ENCODE assay signal across 26 cellular contexts in the genomic region with DNA sequence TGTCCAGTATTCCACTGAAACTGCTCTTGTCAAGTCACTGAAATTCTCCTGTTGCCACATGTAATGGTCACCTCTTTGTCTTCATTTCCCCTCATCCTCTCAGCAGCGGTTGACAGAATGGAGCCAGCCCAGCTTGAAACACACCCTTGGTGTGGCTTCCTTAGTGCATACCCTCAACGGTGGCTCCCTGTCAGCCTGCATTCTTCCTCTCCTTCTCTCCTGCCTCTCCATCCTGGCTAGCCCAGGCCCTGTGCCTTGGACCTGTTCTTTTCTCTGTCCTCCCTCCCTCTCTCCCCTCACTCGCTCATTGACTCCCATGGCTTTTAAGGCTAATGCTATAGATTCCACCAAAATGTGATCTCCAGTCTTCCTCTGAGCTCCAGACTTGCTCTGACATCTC. TPM values are rescaled to one million over a fixed set of nuclear protein-coding genes. Genes with fewer than 3 reads are reported as not detected.
DNase-seq lines count a peak whose midpoint lies in the region; ATAC-seq, FAIRE-seq and TF ChIP-seq lines count a peak whose summit lies in the region.
"Had no signal": no experiment of that assay in that cellular context is flagged by ENCODE, and none has a peak within 500 bp of the region (broad histone marks: within the 10 kb centered on the region; RNA-seq: fewer than 3 reads in every experiment).

No MANE protein-coding gene starts in this region.

- H3K4me2 ChIP-seq in GM12878 (ENCODE audit: control insufficient read depth, insufficient read depth) = peak overlapping the region; percentile 95
- H3K4me2 ChIP-seq: SK-N-SH had no signal

- FAIRE-seq in GM12891 (lab: Jason Lieb, UNC) (peak; percentile 75), GM12878 (lab: Jason Lieb, UNC) (no peak)
- FAIRE-seq: HTR-8/SVneo had no signal

- H3K27ac ChIP-seq in GM12878 (ENCODE audit: control insufficient read depth, insufficient read depth) (peak overlapping the region; percentile 99), thymus (ENCODE audit: low read depth) (no peak overlapping the region)
- H3K27ac ChIP-seq: colonic mucosa, stomach had no signal

- H3K4me1 ChIP-seq in GM12878 (ENCODE audit: control insufficient read depth, insufficient read depth, low read length) = peaks cover 39% of the 10 kb centered on the region
- H3K4me1 ChIP-seq in thymus (ENCODE audit: control insufficient read depth, insufficient read depth, low read length) = peaks cover 26% of the 10 kb centered on the region
- H3K4me1 ChIP-seq: colonic mucosa had no signal

- no peak for DNase-seq in activated naive CD8-positive, alpha-beta T cell treated with anti-CD3 and anti-CD28 coated beads, Interleukin-2, amount 50 U/mL, for 24 hours
- DNase-seq in GM12891 (ENCODE audit: insufficient read length, low spot score) (no peak), GM12878 (ENCODE audit: low read depth, low spot score) (no peak), NCI-H526 (lab: John Stamatoyannopoulos, UW) (no peak), sciatic nerve (ENCODE audit: low spot score) (no peak), osteocyte (ENCODE audit: extremely low spot score, unreplicated experiment) (no peak)
- DNase-seq: activated CD8-positive, alpha-beta memory T cell treated with anti-CD3 and anti-CD28 coated beads, Interleukin-2, amount 50 U/mL, for 48 hours; colonic mucosa; COR-L47; left cardiac atrium; NCI-H1105 treated with DMSO at 0.1 percent for 48 hours; NCI-H2107; NCI-H510A; RPMI8226; SK-N-SH; stimulated activated CD4-positive, alpha-beta T cell treated with anti-CD3 and anti-CD28 coated beads, Interleukin-2, amount 100 ng/mL, for 24 hours; stomach had no signal

- no peak overlapping the region for H3K4me3 Mint-ChIP-seq in activated naive CD8-positive, alpha-beta T cell
- H3K4me3 Mint-ChIP-seq in activated naive CD8-positive, alpha-beta T cell treated with anti-CD3 and anti-CD28 coated beads, Interleukin-2, amount 50 U/mL, for 24 hours = no peak overlapping the region
- no peak overlapping the region for H3K4me3 Mint-ChIP-seq in osteocyte (ENCODE audit: unreplicated experiment)
- H3K4me3 Mint-ChIP-seq: memory B cell, nephron, type B pancreatic cell had no signal

- no peaks in the 10 kb centered on the region for H3K9me3 Mint-ChIP-seq in activated naive CD8-positive, alpha-beta T cell (ENCODE audit: low read depth)
- no peaks in the 10 kb centered on the region for H3K9me3 Mint-ChIP-seq in activated naive CD8-positive, alpha-beta T cell treated with anti-CD3 and anti-CD28 coated beads, Interleukin-2, amount 50 U/mL, for 24 hours
- H3K9me3 Mint-ChIP-seq in osteocyte (ENCODE audit: unreplicated experiment) = no peaks in the 10 kb centered on the region
- H3K9me3 Mint-ChIP-seq: memory B cell, nephron, type B pancreatic cell had no signal

- ATAC-seq in activated naive CD8-positive, alpha-beta T cell treated with anti-CD3 and anti-CD28 coated beads, Interleukin-2, amount 50 U/mL, for 24 hours = no peak
- no peak for ATAC-seq in GM12878
- ATAC-seq in sciatic nerve = no peak
- ATAC-seq: HCT116, left cardiac atrium had no signal

- RAD21 ChIA-PET in GM12878 (lab: Charles Lee; ENCODE audit: unreplicated experiment) = interaction anchor here (0.6 to 12.9 kb wide), 12 partner anchors 13 to 281 kb away, joined by 3 to 371 read pairs (median 5); partner anchors contain the start of genes IL19 and IL20

- H3K79me2 ChIP-seq in GM12878 (ENCODE audit: control insufficient read depth, insufficient read depth, low read length) = peaks cover 90% of the 10 kb centered on the region

- H3K27me3 Mint-ChIP-seq in activated naive CD8-positive, alpha-beta T cell = no peaks in the 10 kb centered on the region
- no peaks in the 10 kb centered on the region for H3K27me3 Mint-ChIP-seq in activated naive CD8-positive, alpha-beta T cell treated with anti-CD3 and anti-CD28 coated beads, Interleukin-2, amount 50 U/mL, for 24 hours
- H3K27me3 Mint-ChIP-seq in osteocyte (ENCODE audit: unreplicated experiment) = peaks cover 45% of the 10 kb centered on the region
- H3K27me3 Mint-ChIP-seq: memory B cell had no signal

- H3K4me1 Mint-ChIP-seq in activated naive CD8-positive, alpha-beta T cell (ENCODE audit: low read depth) = peaks cover 78% of the 10 kb centered on the region
- H3K4me1 Mint-ChIP-seq in activated naive CD8-positive, alpha-beta T cell treated with anti-CD3 and anti-CD28 coated beads, Interleukin-2, amount 50 U/mL, for 24 hours = peaks cover 63% of the 10 kb centered on the region
- no peaks in the 10 kb centered on the region for H3K4me1 Mint-ChIP-seq in osteocyte (ENCODE audit: unreplicated experiment)
- H3K4me1 Mint-ChIP-seq: nephron had no signal

- TF ChIP-seq EP300 in GM12878 (IDR thresholded peaks at IDR 0.05; ENCODE audit: borderline replicate concordance in 1 of 2, control insufficient read depth in 1 of 2, low read depth in 2 of 2, low read length in 2 of 2) = no peak

- no peak for TF ChIP-seq RAD21 in GM12878 (IDR thresholded peaks at IDR 0.05; ENCODE audit: insufficient read depth, low read depth, low read length)

- H3K9me3 ChIP-seq in GM12878 (replicated peaks; ENCODE audit: control insufficient read depth, insufficient read depth, low read length) (no peaks in the 10 kb centered on the region), thymus (ENCODE audit: control insufficient read depth) (no peaks in the 10 kb centered on the region)
- H3K9me3 ChIP-seq: colonic mucosa, SK-N-SH, stomach had no signal

- peaks cover 9% of the 10 kb centered on the region for H3K36me3 Mint-ChIP-seq in activated naive CD8-positive, alpha-beta T cell
- H3K36me3 Mint-ChIP-seq in activated naive CD8-positive, alpha-beta T cell treated with anti-CD3 and anti-CD28 coated beads, Interleukin-2, amount 50 U/mL, for 24 hours (ENCODE audit: low read depth) = peaks cover 31% of the 10 kb centered on the region
- H3K36me3 Mint-ChIP-seq in osteocyte (ENCODE audit: unreplicated experiment) = no peaks in the 10 kb centered on the region
- H3K36me3 Mint-ChIP-seq: type B pancreatic cell had no signal

- H3K27ac Mint-ChIP-seq in activated naive CD8-positive, alpha-beta T cell = peak overlapping the region; percentile 93
- no peak overlapping the region for H3K27ac Mint-ChIP-seq in activated naive CD8-positive, alpha-beta T cell treated with anti-CD3 and anti-CD28 coated beads, Interleukin-2, amount 50 U/mL, for 24 hours
- H3K27ac Mint-ChIP-seq in osteocyte (ENCODE audit: unreplicated experiment) = no peak overlapping the region
- H3K27ac Mint-ChIP-seq: memory B cell, nephron, type B pancreatic cell had no signal

- H3K36me3 ChIP-seq in GM12878 (ENCODE audit: control insufficient read depth in 2 of 2, insufficient read depth in 2 of 2, low read length in 1 of 2) (peaks cover 0 to 20% of the 10 kb centered on the region in 2 experiments; a peak in 3 of 4 replicates), thymus (ENCODE audit: control insufficient read depth, insufficient read depth) (peaks cover 18% of the 10 kb centered on the region)
- H3K36me3 ChIP-seq: colonic mucosa, stomach had no signal

- TF ChIP-seq POLR2A in GM12891 (IDR thresholded peaks at IDR 0.05; ENCODE audit: low read depth, low read length) (0 out of 2 replicates have a peak, but pooled peaks have one; percentile 25), GM12878 (IDR thresholded peaks at IDR 0.05; ENCODE audit: low read depth, low read length) (no peak)

- CTCF ChIA-PET in GM12878 (lab: Yijun Ruan, JAX) = interaction anchor here (0.6 to 12.9 kb wide), 19 partner anchors 13 to 1252 kb away, joined by 3 to 643 read pairs (median 5); partner anchors contain the start of genes DYRK3, FCAMR and IL20

- 38% methylated on average over 3 of the region's 3 CpGs for WGBS in GM12878 (ENCODE audit: insufficient coverage, insufficient replicate concordance, low lambda C conversion rate, missing lambda C conversion rate)
- 72% methylated on average over 3 of the region's 3 CpGs for WGBS in thymus

- H2AFZ ChIP-seq in GM12878 (ENCODE audit: control insufficient read depth, low read depth, low read length) = no peak overlapping the region

- intact Hi-C loops in GM12878 (cut with micrococcal nuclease; ENCODE audit: unreplicated experiment) (loop anchor here (10.0 kb wide), 1 partner anchor 413 kb away; the partner anchor contains the start of gene RASSF5), sciatic nerve (cut with DNase I) (loop anchor here (5.0 to 10.0 kb wide), 2 partner anchors 183 to 301 kb away; no protein-coding TSS in a partner anchor)

- in situ Hi-C loops in GM12878 (cut with MboI) = no loop called here

- peaks cover 7% of the 10 kb centered on the region for H4K20me1 ChIP-seq in GM12878 (ENCODE audit: control insufficient read depth, insufficient read depth)

- BruUV-seq in GM12878 (replicated peaks; lab: Mats Ljungman, UMichigan) = no TSS peak

- H3K9ac ChIP-seq in GM12878 (ENCODE audit: control insufficient read depth, insufficient read depth, low read length) = peak overlapping the region; percentile 94
- H3K9ac ChIP-seq: SK-N-SH had no signal

- H3K27me3 ChIP-seq in GM12878 (replicated peaks in 1 of 2; ENCODE audit: control insufficient read depth in 2 of 2, insufficient read depth in 2 of 2, low read length in 1 of 2) (no peaks in the 10 kb centered on the region), thymus (ENCODE audit: control insufficient read depth, insufficient read depth) (no peaks in the 10 kb centered on the region)
- H3K27me3 ChIP-seq: colonic mucosa had no signal

- SMC1A ChIA-PET in GM12878 (lab: Charles Lee; ENCODE audit: uncharacterized antibody, unreplicated experiment) = interaction anchor here (0.6 to 12.6 kb wide), 16 partner anchors 9 to 307 kb away, joined by 3 to 431 read pairs (median 4); partner anchors contain the start of gene IL10

- POLR2A ChIA-PET in GM12878 (lab: Charles Lee) = interaction anchor here (0.9 to 12.2 kb wide), 8 partner anchors 13 to 204 kb away, joined by 3 to 222 read pairs (median 4); no protein-coding TSS in a partner anchor

- no peak for TF ChIP-seq CTCF in GM12878 (IDR thresholded peaks at IDR 0.05 in 2 of 3, conservative IDR thresholded peaks at IDR 0.05 in 1 of 3; ENCODE audit: control insufficient read depth in 2 of 3, extremely low read depth in 1 of 3, insufficient read depth in 1 of 3, low read depth in 3 of 3, low read length in 3 of 3)
- no peak for TF ChIP-seq CTCF in osteocyte (IDR thresholded peaks at IDR 0.05)

- H3K4me3 ChIP-seq in GM12878 = peak overlapping the region; percentile 86
- peak overlapping the region; percentile 60 for H3K4me3 ChIP-seq in thymus (ENCODE audit: low read length)
- H3K4me3 ChIP-seq: colonic mucosa, stomach had no signal

RNA-seq across cellular contexts. Expression of gene FCMR, which starts 3.7 kb away (rescaled TPM):
- 233 TPM for polyA plus RNA-seq in GM12891 (2012; ENCODE audit: low read depth, missing spikeins)
- total RNA-seq in GM12878 (2013; cell fraction: nucleolus; rRNA removed) = 279 and 312 TPM in 2 replicates
- 112 and 125 TPM in 2 replicates for total RNA-seq in GM12878 (2014; rRNA removed)
- total RNA-seq in GM12878 (2014; rRNA removed; fragmentation: Illumina TruSeq; extraction: Trizol) = 95.3 and 97.0 TPM in 2 replicates
- 191 and 207 TPM in 2 replicates for total RNA-seq in GM12878 (2021)
- polyA plus RNA-seq in GM12878 (2011; ENCODE audit: low read depth) = 172 TPM
- polyA plus RNA-seq in GM12878 (2011; rRNA removed) = 110 and 200 TPM in 2 replicates
- 276 and 324 TPM in 2 replicates for polyA plus RNA-seq in GM12878 (2011; cell fraction: cytosol; rRNA removed)
- polyA plus RNA-seq in GM12878 (2011; cell fraction: nucleus; rRNA removed) = 227 and 311 TPM in 2 replicates
- 247 and 253 TPM in 2 replicates for polyA plus RNA-seq in GM12878 (2012)
- polyA plus RNA-seq in GM12878 (2014; fragmentation: Illumina TruSeq; extraction: Trizol) = 245 and 297 TPM in 2 replicates
- 10 to 100 TPM; 79.7 to 81.7 TPM for polyA plus RNA-seq in GM12878 (2014; fragmentation: Nextera tagmentation; extraction: Ambion mirVana)
- polyA plus RNA-seq in GM12878 (2014; rRNA removed) = 155 and 157 TPM in 2 replicates
- 100 to 1,000 TPM; 107 to 120 TPM for polyA plus RNA-seq in GM12878 (2016; fragmentation: Nextera tagmentation; extraction: Ambion mirVana)
- 217 and 266 TPM in 2 replicates for polyA minus RNA-seq in GM12878 (2011; rRNA and poly(A)+ RNA removed)
- 72.0 and 80.5 TPM in 2 replicates for polyA minus RNA-seq in GM12878 (2011; cell fraction: cytosol; rRNA and poly(A)+ RNA removed)
- 80.6 and 107 TPM in 2 replicates for polyA minus RNA-seq in GM12878 (2011; cell fraction: nucleus; rRNA and poly(A)+ RNA removed)
- 59.0 TPM for polyA plus RNA-seq in thymus
- total RNA-seq in sciatic nerve = 5.0 TPM
- total RNA-seq in osteocyte = not detected in 2 replicates

RNA-seq across cellular contexts. Expression of gene IL24, which starts 20.8 kb away (rescaled TPM):
- polyA plus RNA-seq in GM12891 (2012; ENCODE audit: low read depth, missing spikeins) = 30.3 TPM
- 0.29 TPM in 1 of 2 replicates, not detected in the other for total RNA-seq in GM12878 (2013; cell fraction: nucleolus; rRNA removed)
- total RNA-seq in GM12878 (2014; rRNA removed) (0.11 TPM in 2 replicates), GM12878 (2014; rRNA removed; fragmentation: Illumina TruSeq; extraction: Trizol) (0.22 TPM in 1 of 2 replicates, not detected in the other), GM12878 (2021) (0.16 TPM in 1 of 2 replicates, not detected in the other), sciatic nerve (not detected), osteocyte (not detected in 2 replicates)
- 14.3 TPM for polyA plus RNA-seq in GM12878 (2011; ENCODE audit: low read depth)
- polyA plus RNA-seq in GM12878 (2011; rRNA removed) (0.05 and 0.19 TPM in 2 replicates), GM12878 (2014; fragmentation: Illumina TruSeq; extraction: Trizol) (0.21 and 0.41 TPM in 2 replicates), GM12878 (2014; fragmentation: Nextera tagmentation; extraction: Ambion mirVana) (10 to 100 TPM; 19.0 to 19.8 TPM), GM12878 (2014; rRNA removed) (0.13 and 0.35 TPM in 2 replicates), GM12878 (2016; fragmentation: Nextera tagmentation; extraction: Ambion mirVana) (1 to 10 TPM; 5.1 to 6.4 TPM), thymus (0.50 TPM)
- 0.03 TPM in 1 of 2 replicates, not detected in the other for polyA plus RNA-seq in GM12878 (2011; cell fraction: cytosol; rRNA removed)
- not detected in 2 replicates for polyA plus RNA-seq in GM12878 (2011; cell fraction: nucleus; rRNA removed)
- polyA plus RNA-seq in GM12878 (2012) = 28.2 and 39.9 TPM in 2 replicates
- polyA minus RNA-seq in GM12878 (2011; rRNA and poly(A)+ RNA removed) = not detected in 2 replicates
- polyA minus RNA-seq in GM12878 (2011; cell fraction: cytosol; rRNA and poly(A)+ RNA removed) = not detected in 2 replicates
- not detected in 2 replicates for polyA minus RNA-seq in GM12878 (2011; cell fraction: nucleus; rRNA and poly(A)+ RNA removed)
- total RNA-seq: colonic mucosa, left cardiac atrium, skeletal muscle tissue, stomach had no signal

RNA-seq across cellular contexts. Expression of gene PIGR, which starts 28.2 kb away (rescaled TPM):
- polyA plus RNA-seq in GM12891 (2012; ENCODE audit: low read depth, missing spikeins) = 10.4 TPM
- 0.59 and 0.61 TPM in 2 replicates for total RNA-seq in GM12878 (2013; cell fraction: nucleolus; rRNA removed)
- total RNA-seq in GM12878 (2014; rRNA removed) (1.6 and 1.8 TPM in 2 replicates), GM12878 (2014; rRNA removed; fragmentation: Illumina TruSeq; extraction: Trizol) (7.6 and 7.9 TPM in 2 replicates), GM12878 (2021) (4.7 and 5.0 TPM in 2 replicates), sciatic nerve (0.49 TPM), osteocyte (not detected in 2 replicates)
- polyA plus RNA-seq in GM12878 (2011; ENCODE audit: low read depth) = 1.3 TPM
- polyA plus RNA-seq in GM12878 (2011; rRNA removed) (1.7 and 1.8 TPM in 2 replicates), GM12878 (2014; fragmentation: Illumina TruSeq; extraction: Trizol) (4.1 and 14.3 TPM in 2 replicates), GM12878 (2014; fragmentation: Nextera tagmentation; extraction: Ambion mirVana) (1 to 10 TPM; 1.1 to 2.0 TPM), GM12878 (2014; rRNA removed) (1.7 and 2.4 TPM in 2 replicates), GM12878 (2016; fragmentation: Nextera tagmentation; extraction: Ambion mirVana) (1 to 10 TPM in 1 of 2 experiments, under 1 TPM in 1; 0.96 to 1.2 TPM), thymus (1.1 TPM)
- polyA plus RNA-seq in GM12878 (2011; cell fraction: cytosol; rRNA removed) = 0.92 and 0.93 TPM in 2 replicates
- 1.0 TPM in 2 replicates for polyA plus RNA-seq in GM12878 (2011; cell fraction: nucleus; rRNA removed)
- 2.4 and 5.4 TPM in 2 replicates for polyA plus RNA-seq in GM12878 (2012)
- 3.9 and 4.7 TPM in 2 replicates for polyA minus RNA-seq in GM12878 (2011; rRNA and poly(A)+ RNA removed)
- 1.9 and 3.5 TPM in 2 replicates for polyA minus RNA-seq in GM12878 (2011; cell fraction: cytosol; rRNA and poly(A)+ RNA removed)
- 4.5 and 5.0 TPM in 2 replicates for polyA minus RNA-seq in GM12878 (2011; cell fraction: nucleus; rRNA and poly(A)+ RNA removed)
- total RNA-seq: fibroblast of lung had no signal
- polyA plus RNA-seq: fibroblast of lung, SK-N-SH had no signal

RNA-seq across cellular contexts. Expression of gene FCAMR, which starts 52.2 kb away (rescaled TPM):
- 0.08 TPM for polyA plus RNA-seq in GM12891 (2012; ENCODE audit: low read depth, missing spikeins)
- total RNA-seq in GM12878 (2013; cell fraction: nucleolus; rRNA removed) = 0.24 TPM in 1 of 2 replicates, not detected in the other
- total RNA-seq in GM12878 (2014; rRNA removed) = 0.06 and 0.16 TPM in 2 replicates
- total RNA-seq in GM12878 (2014; rRNA removed; fragmentation: Illumina TruSeq; extraction: Trizol) = 0.04 and 0.14 TPM in 2 replicates
- not detected in 2 replicates for total RNA-seq in GM12878 (2021)
- polyA plus RNA-seq in GM12878 (2011; ENCODE audit: low read depth) = not detected
- polyA plus RNA-seq in GM12878 (2011; rRNA removed) = 0.08 TPM in 1 of 2 replicates, not detected in the other
- polyA plus RNA-seq in GM12878 (2011; cell fraction: cytosol; rRNA removed) = 0.08 and 0.12 TPM in 2 replicates
- 0.13 TPM in 1 of 2 replicates, not detected in the other for polyA plus RNA-seq in GM12878 (2011; cell fraction: nucleus; rRNA removed)
- 0.09 TPM in 1 of 2 replicates, not detected in the other for polyA plus RNA-seq in GM12878 (2012)
- 0.04 and 0.11 TPM in 2 replicates for polyA plus RNA-seq in GM12878 (2014; fragmentation: Illumina TruSeq; extraction: Trizol)
- polyA plus RNA-seq in GM12878 (2014; fragmentation: Nextera tagmentation; extraction: Ambion mirVana) = under 1 TPM in 1 of 2 experiments, not detected in 1; 0.05 TPM
- polyA plus RNA-seq in GM12878 (2014; rRNA removed) = 0.15 and 0.16 TPM in 2 replicates
- polyA plus RNA-seq in GM12878 (2016; fragmentation: Nextera tagmentation; extraction: Ambion mirVana) = under 1 TPM in 1 of 2 experiments, not detected in 1; 0.14 TPM
- 0.10 and 0.22 TPM in 2 replicates for polyA minus RNA-seq in GM12878 (2011; rRNA and poly(A)+ RNA removed)
- not detected in 2 replicates for polyA minus RNA-seq in GM12878 (2011; cell fraction: cytosol; rRNA and poly(A)+ RNA removed)
- polyA minus RNA-seq in GM12878 (2011; cell fraction: nucleus; rRNA and poly(A)+ RNA removed) = 0.19 and 0.24 TPM in 2 replicates
- polyA plus RNA-seq in thymus = 0.43 TPM
- total RNA-seq in sciatic nerve = not detected
- total RNA-seq in osteocyte = not detected in 2 replicates
- total RNA-seq: fibroblast of lung, left cardiac atrium, skeletal muscle tissue had no signal
- polyA plus RNA-seq: fibroblast of lung, SK-N-SH had no signal

RNA-seq across cellular contexts. Expression of gene IL20, which starts 52.7 kb away (rescaled TPM):
- not detected for polyA plus RNA-seq in GM12891 (2012; ENCODE audit: low read depth, missing spikeins)
- total RNA-seq in GM12878 (2013; cell fraction: nucleolus; rRNA removed) = not detected in 2 replicates
- total RNA-seq in GM12878 (2014; rRNA removed) (0.11 TPM in 1 of 2 replicates, not detected in the other), GM12878 (2014; rRNA removed; fragmentation: Illumina TruSeq; extraction: Trizol) (0.13 TPM in 1 of 2 replicates, not detected in the other), GM12878 (2021) (not detected in 2 replicates), sciatic nerve (not detected), osteocyte (not detected in 2 replicates)
- not detected for polyA plus RNA-seq in GM12878 (2011; ENCODE audit: low read depth)
- polyA plus RNA-seq in GM12878 (2011; rRNA removed) (not detected in 2 replicates), GM12878 (2014; fragmentation: Illumina TruSeq; extraction: Trizol) (not detected in 2 replicates), GM12878 (2014; fragmentation: Nextera tagmentation; extraction: Ambion mirVana) (under 1 TPM in 1 of 2 experiments, not detected in 1; 0.08 TPM), GM12878 (2014; rRNA removed) (not detected in 2 replicates), GM12878 (2016; fragmentation: Nextera tagmentation; extraction: Ambion mirVana) (not detected), thymus (0.66 TPM)
- not detected in 2 replicates for polyA plus RNA-seq in GM12878 (2011; cell fraction: cytosol; rRNA removed)
- not detected in 2 replicates for polyA plus RNA-seq in GM12878 (2011; cell fraction: nucleus; rRNA removed)
- polyA plus RNA-seq in GM12878 (2012) = not detected in 2 replicates
- not detected in 2 replicates for polyA minus RNA-seq in GM12878 (2011; rRNA and poly(A)+ RNA removed)
- polyA minus RNA-seq in GM12878 (2011; cell fraction: cytosol; rRNA and poly(A)+ RNA removed) = not detected in 2 replicates
- not detected in 2 replicates for polyA minus RNA-seq in GM12878 (2011; cell fraction: nucleus; rRNA and poly(A)+ RNA removed)
- total RNA-seq: colonic mucosa, fibroblast of lung, left cardiac atrium, skeletal muscle tissue, stomach had no signal
- polyA plus RNA-seq: fibroblast of lung, SK-N-SH had no signal

Comparison
In these comparisons a context has a peak if more than half of its experiments do, and no peak if none do; other contexts are left out.
1. RNA of gene FCMR, which starts 3.7 kb away (total RNA-seq): 95.3 to 312 TPM in GM12878; 5.0 TPM in sciatic nerve (single experiment) and not detected in osteocyte; every median in the first group is over 10 times any median in the second.